3 cellular contexts compared by ENCODE assay signal in genomic region chr2:48218169-48218568, GRCh38.
TF ChIP-seq lines count a peak whose summit lies in the region.

No MANE protein-coding gene starts in this region.

TF ChIP-seq in liver, 16 proteins besides CTCF, POLR2A, EP300 and RAD21:
- TF ChIP-seq MAX (IDR thresholded peaks at IDR 0.05) (no peak), RXRA (IDR thresholded peaks at IDR 0.05) (peak; percentile 45 to 77), YY1 (IDR thresholded peaks at IDR 0.05) (peak; percentile 57), GABPA (IDR thresholded peaks at IDR 0.05 in 1 of 2, conservative IDR thresholded peaks at IDR 0.05 in 1 of 2) (no peak), HNF4A (conservative IDR thresholded peaks at IDR 0.05) (peak; percentile 33 to 64), SP1 (IDR thresholded peaks at IDR 0.05) (peak; percentile 41), FOXA1 (IDR thresholded peaks at IDR 0.05) (peak; percentile 48), ATF3 (IDR thresholded peaks at IDR 0.05) (peak; percentile 58)

TF ChIP-seq in HepG2, 621 proteins besides CTCF, POLR2A, EP300 and RAD21:
- TF ChIP-seq ZNF614 (CRISPR knock-in tag; IDR thresholded peaks at IDR 0.05; ENCODE audit: borderline replicate concordance): no peak
- 0 out of 4 replicates have a peak, but pooled peaks of 1 of the 2 experiments have one; percentile 18 for TF ChIP-seq ATF4 (CRISPR knock-in tag; IDR thresholded peaks at IDR 0.05)

TF ChIP-seq in WTC11, 78 proteins besides CTCF, POLR2A, EP300 and RAD21:
- no peak for TF ChIP-seq STAT6 (CRISPR knock-in tag; conservative IDR thresholded peaks at IDR 0.05; ENCODE audit: low read depth)
- peak; percentile 34; the same call in 1 of the 2 replicates for TF ChIP-seq GABPB1 (CRISPR knock-in tag; IDR thresholded peaks at IDR 0.05)
- TF ChIP-seq JUN (CRISPR knock-in tag; IDR thresholded peaks at IDR 0.05): no peak
- TF ChIP-seq ZNF532 (CRISPR knock-in tag; IDR thresholded peaks at IDR 0.05; ENCODE audit: borderline replicate concordance): no peak
- TF ChIP-seq MXD4 (CRISPR knock-in tag; IDR thresholded peaks at IDR 0.05; ENCODE audit: borderline replicate concordance): no peak
- no peak for TF ChIP-seq HMGXB4 (CRISPR knock-in tag; IDR thresholded peaks at IDR 0.05)
- TF ChIP-seq ZBTB21 (CRISPR knock-in tag; IDR thresholded peaks at IDR 0.05; ENCODE audit: borderline replicate concordance): no peak
